In the genomic region with DNA sequence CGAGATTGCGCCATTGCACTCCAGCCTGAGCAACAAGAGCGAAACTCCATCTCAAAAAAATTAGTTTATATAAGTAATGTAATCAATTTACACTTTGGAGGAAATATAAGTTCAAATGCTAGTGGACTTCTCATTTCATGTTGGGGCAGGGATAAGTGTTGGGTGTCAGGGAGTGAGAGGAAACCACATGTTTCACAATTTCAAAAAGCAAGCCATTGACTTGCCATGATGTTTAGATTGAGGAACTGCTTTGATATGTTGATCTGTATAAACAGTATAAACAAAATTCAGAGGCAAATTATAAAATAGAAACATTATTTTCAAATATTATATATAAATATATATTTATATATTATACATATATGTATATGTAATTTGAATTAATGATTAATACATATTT, we compare ENCODE assay signal across 25 cellular contexts. TPM values are rescaled to one million over a fixed set of nuclear protein-coding genes. Genes with fewer than 3 reads are reported as not detected.
"Had no signal": no experiment of that assay in that cellular context is flagged by ENCODE, and none has a peak within 500 bp of the region (broad histone marks: within the 10 kb centered on the region; RNA-seq: fewer than 3 reads in every experiment).

No MANE protein-coding gene starts in this region.

- ATAC-seq: activated CD8-positive, alpha-beta memory T cell treated with anti-CD3 and anti-CD28 coated beads, Interleukin-2, amount 10 ng/mL, durations not matched to agents 7 days and 5 days; activated CD8-positive, alpha-beta T cell treated with anti-CD3 and anti-CD28 coated beads for 36 hours; activated naive CD8-positive, alpha-beta T cell treated with anti-CD3 and anti-CD28 coated beads, Interleukin-2, amount 50 U/mL, for 24 hours; body of pancreas; left lung; naive thymus-derived CD4-positive, alpha-beta T cell; right lobe of liver; stimulated activated naive B cell treated with anti-CD40 and anti-IgM and Interleukin-4, amounts not matched to agents 10 μg/mL and 1 μg/mL and 100 μg/mL, for 72 hours had no signal

- H3K27ac Mint-ChIP-seq: activated CD4-positive, alpha-beta T cell treated with anti-CD3 and anti-CD28 coated beads, Interleukin-2, amount 10 ng/mL, durations not matched to agents 7 days and 5 days; activated CD8-positive, alpha-beta memory T cell treated with anti-CD3 and anti-CD28 coated beads, Interleukin-2, amount 10 ng/mL, durations not matched to agents 7 days and 5 days; activated CD8-positive, alpha-beta T cell treated with anti-CD3 and anti-CD28 coated beads for 36 hours; activated naive CD4-positive, alpha-beta T cell treated with anti-CD3 and anti-CD28 coated beads, Interleukin-2, amount 10 ng/mL, durations not matched to agents 7 days and 5 days; activated naive CD8-positive, alpha-beta T cell treated with anti-CD3 and anti-CD28 coated beads, Interleukin-2, amount 50 U/mL, for 24 hours; dendritic cell treated with granulocyte-macrophage colony-stimulating factor and Interleukin-4, amounts not matched to agents 40 ng/mL and 50 ng/mL, for 4 days; naive thymus-derived CD4-positive, alpha-beta T cell; stimulated activated naive B cell treated with anti-CD40 and anti-IgM and Interleukin-4, amounts not matched to agents 10 μg/mL and 1 μg/mL and 100 μg/mL, for 72 hours had no signal

- H3K27me3 Mint-ChIP-seq: activated naive CD4-positive, alpha-beta T cell treated with anti-CD3 and anti-CD28 coated beads, Interleukin-2, amount 10 ng/mL, durations not matched to agents 7 days and 5 days; dendritic cell treated with granulocyte-macrophage colony-stimulating factor and Interleukin-4, amounts not matched to agents 40 ng/mL and 50 ng/mL, for 4 days had no signal

- DNase-seq: activated CD4-positive, alpha-beta T cell treated with anti-CD3 and anti-CD28 coated beads, Interleukin-2, amount 10 ng/mL, durations not matched to agents 7 days and 5 days; activated CD4-positive, CD25-positive, alpha-beta regulatory T cell treated with anti-CD3 and anti-CD28 coated beads, Interleukin-2, amount 50 U/mL, for 72 hours; activated CD8-positive, alpha-beta memory T cell treated with anti-CD3 and anti-CD28 coated beads, Interleukin-2, amount 10 ng/mL, durations not matched to agents 7 days and 5 days; activated CD8-positive, alpha-beta T cell treated with anti-CD3 and anti-CD28 coated beads for 36 hours; activated effector memory CD4-positive, alpha-beta T cell treated with anti-CD3 and anti-CD28 coated beads, Interleukin-2, amount 50 U/mL, for 16 hours; activated naive CD4-positive, alpha-beta T cell treated with anti-CD3 and anti-CD28 coated beads, Interleukin-2, amount 10 ng/mL, durations not matched to agents 7 days and 5 days; activated naive CD8-positive, alpha-beta T cell treated with anti-CD3 and anti-CD28 coated beads, Interleukin-2, amount 50 U/mL, for 24 hours; activated T-cell treated with anti-CD3 and anti-CD28 coated beads for 4 hours; body of pancreas; effector CD8-positive, alpha-beta T cell; erythroblast; foreskin fibroblast; left lung; naive thymus-derived CD4-positive, alpha-beta T cell; occipital lobe; right lobe of liver; stimulated activated CD4-positive, alpha-beta T cell treated with anti-CD3 and anti-CD28 coated beads, Interleukin-15, amount 100 ng/mL, for 24 hours; stimulated activated naive B cell treated with anti-CD40 and anti-IgM and Interleukin-4, amounts not matched to agents 10 μg/mL and 1 μg/mL and 100 μg/mL, for 72 hours; trophoblast cell; uterus; WERI-Rb-1 had no signal

- H3K4me1 Mint-ChIP-seq: activated CD4-positive, alpha-beta T cell treated with anti-CD3 and anti-CD28 coated beads, Interleukin-2, amount 10 ng/mL, durations not matched to agents 7 days and 5 days; activated naive CD4-positive, alpha-beta T cell treated with anti-CD3 and anti-CD28 coated beads, Interleukin-2, amount 10 ng/mL, durations not matched to agents 7 days and 5 days; activated naive CD8-positive, alpha-beta T cell treated with anti-CD3 and anti-CD28 coated beads, Interleukin-2, amount 50 U/mL, for 24 hours; naive thymus-derived CD4-positive, alpha-beta T cell; neural crest cell; stimulated activated naive B cell treated with anti-CD40 and anti-IgM and Interleukin-4, amounts not matched to agents 10 μg/mL and 1 μg/mL and 100 μg/mL, for 72 hours had no signal

- H3K36me3 Mint-ChIP-seq: activated CD8-positive, alpha-beta memory T cell treated with anti-CD3 and anti-CD28 coated beads, Interleukin-2, amount 10 ng/mL, durations not matched to agents 7 days and 5 days; activated naive CD4-positive, alpha-beta T cell treated with anti-CD3 and anti-CD28 coated beads, Interleukin-2, amount 10 ng/mL, durations not matched to agents 7 days and 5 days; naive thymus-derived CD4-positive, alpha-beta T cell; stimulated activated naive B cell treated with anti-CD40 and anti-IgM and Interleukin-4, amounts not matched to agents 10 μg/mL and 1 μg/mL and 100 μg/mL, for 72 hours had no signal

- H3K36me3 ChIP-seq: left lung, right lobe of liver, uterus, WERI-Rb-1 had no signal

- H3K4me3 ChIP-seq: body of pancreas, left lung, lung, right lobe of liver, skin epidermis, uterus had no signal

- H3K9me3 Mint-ChIP-seq: activated CD4-positive, alpha-beta T cell treated with anti-CD3 and anti-CD28 coated beads, Interleukin-2, amount 10 ng/mL, durations not matched to agents 7 days and 5 days; activated CD8-positive, alpha-beta T cell treated with anti-CD3 and anti-CD28 coated beads for 36 hours; activated naive CD4-positive, alpha-beta T cell treated with anti-CD3 and anti-CD28 coated beads, Interleukin-2, amount 10 ng/mL, durations not matched to agents 7 days and 5 days; dendritic cell treated with granulocyte-macrophage colony-stimulating factor and Interleukin-4, amounts not matched to agents 40 ng/mL and 50 ng/mL, for 4 days; stimulated activated naive B cell treated with anti-CD40 and anti-IgM and Interleukin-4, amounts not matched to agents 10 μg/mL and 1 μg/mL and 100 μg/mL, for 72 hours had no signal

- H3K27ac ChIP-seq: body of pancreas, left lung, right lobe of liver, skin epidermis, uterus, WERI-Rb-1 had no signal

- H3K4me1 ChIP-seq: body of pancreas, right lobe of liver, uterus had no signal

- H3K27me3 ChIP-seq: body of pancreas, left lung, right lobe of liver, uterus had no signal

- H3K9me3 ChIP-seq: body of pancreas, left lung, right lobe of liver, uterus had no signal

- H3K4me3 Mint-ChIP-seq: activated CD4-positive, alpha-beta T cell treated with anti-CD3 and anti-CD28 coated beads, Interleukin-2, amount 10 ng/mL, durations not matched to agents 7 days and 5 days; activated CD8-positive, alpha-beta memory T cell treated with anti-CD3 and anti-CD28 coated beads, Interleukin-2, amount 10 ng/mL, durations not matched to agents 7 days and 5 days; activated CD8-positive, alpha-beta T cell treated with anti-CD3 and anti-CD28 coated beads for 36 hours; activated naive CD4-positive, alpha-beta T cell treated with anti-CD3 and anti-CD28 coated beads, Interleukin-2, amount 10 ng/mL, durations not matched to agents 7 days and 5 days; activated naive CD8-positive, alpha-beta T cell treated with anti-CD3 and anti-CD28 coated beads, Interleukin-2, amount 50 U/mL, for 24 hours; dendritic cell treated with granulocyte-macrophage colony-stimulating factor and Interleukin-4, amounts not matched to agents 40 ng/mL and 50 ng/mL, for 4 days; naive thymus-derived CD4-positive, alpha-beta T cell; neural crest cell; stimulated activated naive B cell treated with anti-CD40 and anti-IgM and Interleukin-4, amounts not matched to agents 10 μg/mL and 1 μg/mL and 100 μg/mL, for 72 hours had no signal

RNA-seq across cellular contexts. Expression of gene FILIP1, which starts 42.7 kb away (rescaled TPM):
- total RNA-seq: activated CD8-positive, alpha-beta memory T cell treated with anti-CD3 and anti-CD28 coated beads, Interleukin-2, amount 10 ng/mL, durations not matched to agents 7 days and 5 days had no signal
